In genomic region chrX:136207546-136207945, GRCh38 we compare ENCODE assay signal across 15 cellular contexts.
"Had no signal": no experiment of that assay in that cellular context is flagged by ENCODE, and none has a peak within 500 bp of the region (broad histone marks: within the 10 kb centered on the region; RNA-seq: fewer than 3 reads in every experiment).

No MANE protein-coding gene starts in this region.

- DNase-seq: activated CD4-positive, alpha-beta memory T cell treated with anti-CD3 and anti-CD28 coated beads, Interleukin-2, amount 10 ng/mL, durations not matched to agents 7 days and 5 days; activated CD4-positive, alpha-beta T cell treated with anti-CD3 and anti-CD28 coated beads, Interleukin-2, amount 10 ng/mL, durations not matched to agents 24 days and 14 days; activated effector memory CD4-positive, alpha-beta T cell treated with anti-CD3 and anti-CD28 coated beads, Interleukin-2, amount 50 U/mL, for 16 hours; activated naive CD4-positive, alpha-beta T cell treated with anti-CD3 and anti-CD28 coated beads, Interleukin-2, amount 10 ng/mL, durations not matched to agents 7 days and 5 days; activated T-cell treated with anti-CD3 and anti-CD28 coated beads, Interleukin-2, amount 50 U/mL, for 72 hours; anterior cingulate cortex; brain microvascular endothelial cell; caudate nucleus; left colon; naive thymus-derived CD8-positive, alpha-beta T cell; stimulated activated CD4-positive, alpha-beta T cell treated with anti-CD3 and anti-CD28 coated beads, Interleukin-4, amount 100 ng/mL, for 4 hours; stimulated activated naive CD8-positive, alpha-beta T cell treated with anti-CD3 and anti-CD28 coated beads, Interleukin-15, Interleukin-2, amounts not matched to agents 100 U/mL and 50 U/mL, for 24 hours; SW 1271 had no signal

- H3K27ac ChIP-seq: brain microvascular endothelial cell, neural progenitor cell, SK-N-MC had no signal

- H2AFZ ChIP-seq: neural progenitor cell had no signal

- H3K4me3 ChIP-seq: neural progenitor cell, SK-N-MC had no signal

- ATAC-seq: activated T-cell treated with anti-CD3 and anti-CD28 coated beads, Interleukin-2, amount 50 U/mL, for 72 hours; left colon; naive thymus-derived CD8-positive, alpha-beta T cell; stimulated activated naive CD8-positive, alpha-beta T cell treated with anti-CD3 and anti-CD28 coated beads, Interleukin-15, Interleukin-2, amounts not matched to agents 100 U/mL and 50 U/mL, for 24 hours had no signal

- H3K9ac ChIP-seq: neural progenitor cell had no signal

- H3K4me2 ChIP-seq: neural progenitor cell had no signal

- H3K4me1 ChIP-seq: neural progenitor cell had no signal

- H3K36me3 ChIP-seq: brain microvascular endothelial cell, neural progenitor cell had no signal

- H3K27me3 ChIP-seq: brain microvascular endothelial cell, neural progenitor cell had no signal
